In genomic region chr2:56364902-56365301, GRCh38 we compare ENCODE assay signal across 1 cellular context.
TF ChIP-seq lines count a peak whose summit lies in the region.

No MANE protein-coding gene starts in this region.

TF ChIP-seq in SK-N-SH treated with all-trans-retinoic acid at 6 μM for 48 hours, 23 proteins besides CTCF, POLR2A, EP300 and RAD21 (continued from another document):
- TF ChIP-seq TSHZ2 (CRISPR knock-in tag; IDR thresholded peaks at IDR 0.05): no peak
- no peak for TF ChIP-seq ESRRG (CRISPR knock-in tag; IDR thresholded peaks at IDR 0.05)
- TF ChIP-seq TCF4 (CRISPR knock-in tag; IDR thresholded peaks at IDR 0.05; ENCODE audit: borderline replicate concordance): no peak
- no peak for TF ChIP-seq ZNF70 (CRISPR knock-in tag; IDR thresholded peaks at IDR 0.05)
- no peak for TF ChIP-seq GLIS3 (CRISPR knock-in tag; IDR thresholded peaks at IDR 0.05)
- no peak for TF ChIP-seq ZC3H10 (CRISPR knock-in tag; IDR thresholded peaks at IDR 0.05)
- TF ChIP-seq CSRNP3 (CRISPR knock-in tag; IDR thresholded peaks at IDR 0.05): no peak
- TF ChIP-seq POU6F1 (CRISPR knock-in tag; IDR thresholded peaks at IDR 0.05; ENCODE audit: borderline replicate concordance, low read depth): no peak
- no peak for TF ChIP-seq ZFP3 (CRISPR knock-in tag; IDR thresholded peaks at IDR 0.05)
